Comparison of ENCODE assay signal across 2 cellular contexts in genomic region chr2:28955492-28955891, GRCh38.
TF ChIP-seq lines count a peak whose summit lies in the region.

No MANE protein-coding gene starts in this region.

TF ChIP-seq in GM23338, 12 proteins besides CTCF, POLR2A, EP300 and RAD21:
- TF ChIP-seq CREB1 (CRISPR knock-in tag; IDR thresholded peaks at IDR 0.05; ENCODE audit: low read depth) (no peak), JUNB (IDR thresholded peaks at IDR 0.05; ENCODE audit: unreplicated experiment) (no peak), POLR2AphosphoS5 (IDR thresholded peaks at IDR 0.05; ENCODE audit: low read depth) (no peak), REST (IDR thresholded peaks at IDR 0.05; ENCODE audit: unreplicated experiment) (no peak), ZNF331 (CRISPR knock-in tag; IDR thresholded peaks at IDR 0.05; ENCODE audit: low read depth) (no peak), EZH2 (IDR thresholded peaks at IDR 0.05; ENCODE audit: low read depth, unreplicated experiment) (no peak), NANOG (IDR thresholded peaks at IDR 0.05; ENCODE audit: borderline replicate concordance) (no peak), ETS1 (IDR thresholded peaks at IDR 0.05) (no peak), STAT1 (IDR thresholded peaks at IDR 0.05; ENCODE audit: unreplicated experiment) (no peak), ZNF462 (CRISPR knock-in tag; IDR thresholded peaks at IDR 0.05) (no peak), EZH2phosphoT487 (IDR thresholded peaks at IDR 0.05; ENCODE audit: unreplicated experiment) (no peak)
TF ChIP-seq in GM23338: peak in this region for 0.

TF ChIP-seq in H1, 55 proteins besides CTCF, POLR2A, EP300 and RAD21:
- no peak for TF ChIP-seq HDAC6 (IDR thresholded peaks at IDR 0.05; ENCODE audit: low read depth, low read length)
- no peak for TF ChIP-seq TAF1 (IDR thresholded peaks at IDR 0.05; ENCODE audit: low read depth, low read length)
- TF ChIP-seq KDM5A (IDR thresholded peaks at IDR 0.05; ENCODE audit: low read length): no peak
- no peak for TF ChIP-seq FOSL1 (IDR thresholded peaks at IDR 0.05; ENCODE audit: insufficient read depth, low read depth, low read length)
- TF ChIP-seq CREB1 (IDR thresholded peaks at IDR 0.05): no peak
- TF ChIP-seq CEBPB (IDR thresholded peaks at IDR 0.05; ENCODE audit: low read depth, low read length): no peak
- TF ChIP-seq KDM4A (IDR thresholded peaks at IDR 0.05; ENCODE audit: low read depth, low read length, severe bottlenecking): no peak
- TF ChIP-seq CBX5 (IDR thresholded peaks at IDR 0.05; ENCODE audit: low read depth, low read length): no peak
- no peak for TF ChIP-seq RFX5 (IDR thresholded peaks at IDR 0.05; ENCODE audit: borderline replicate concordance, low read depth, low read length)
- TF ChIP-seq RNF2 (IDR thresholded peaks at IDR 0.05; ENCODE audit: borderline replicate concordance, low read depth, low read length, missing control alignments, poor library complexity, severe bottlenecking): no peak
- TF ChIP-seq BCL11A (IDR thresholded peaks at IDR 0.05; ENCODE audit: low read depth in 2 of 2, low read length in 2 of 2): no peak
